ENCODE assay signal across 1 cellular context in the genomic region with DNA sequence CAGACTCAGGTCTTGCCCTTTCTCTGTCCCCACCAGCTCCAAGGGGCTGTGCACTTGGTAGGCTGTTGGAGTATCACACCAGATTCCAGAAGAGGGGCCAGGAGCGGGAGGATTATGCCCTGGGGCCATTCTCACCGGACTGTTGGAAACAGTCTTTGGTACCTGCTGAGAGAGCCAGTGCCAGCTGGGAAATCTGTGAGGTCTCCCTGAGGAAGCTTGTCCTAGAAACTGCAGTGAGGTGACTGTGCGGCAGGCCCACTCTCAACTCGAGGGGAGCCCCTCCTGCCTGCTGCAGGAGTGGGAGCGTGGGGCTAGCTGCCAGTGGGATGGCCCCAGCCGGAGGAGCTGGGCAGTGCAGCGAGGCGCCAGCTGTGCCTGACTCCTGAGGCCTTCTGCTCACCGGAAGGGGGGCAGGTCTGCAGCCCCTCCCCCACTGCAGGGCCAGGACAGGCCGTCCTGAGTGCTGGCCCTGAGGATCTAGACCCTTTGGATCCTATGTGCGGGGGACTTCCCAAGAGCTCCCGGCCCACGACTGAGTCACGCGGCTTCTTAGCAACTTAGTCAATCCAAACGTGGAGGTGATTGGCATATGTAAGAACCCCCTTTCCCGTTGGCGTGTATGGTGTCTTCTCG.
TF ChIP-seq lines count a peak whose summit lies in the region.

No MANE protein-coding gene starts in this region.

TF ChIP-seq in IMR-90, 13 proteins besides CTCF, POLR2A, EP300 and RAD21:
- TF ChIP-seq CHD1 (IDR thresholded peaks at IDR 0.05; ENCODE audit: low read depth, low read length) (no peak), FOS (IDR thresholded peaks at IDR 0.05; ENCODE audit: low read depth, low read length) (no peak), SMC3 (IDR thresholded peaks at IDR 0.05; ENCODE audit: low read depth, low read length) (no peak)
- TF ChIP-seq, protein P1, sequence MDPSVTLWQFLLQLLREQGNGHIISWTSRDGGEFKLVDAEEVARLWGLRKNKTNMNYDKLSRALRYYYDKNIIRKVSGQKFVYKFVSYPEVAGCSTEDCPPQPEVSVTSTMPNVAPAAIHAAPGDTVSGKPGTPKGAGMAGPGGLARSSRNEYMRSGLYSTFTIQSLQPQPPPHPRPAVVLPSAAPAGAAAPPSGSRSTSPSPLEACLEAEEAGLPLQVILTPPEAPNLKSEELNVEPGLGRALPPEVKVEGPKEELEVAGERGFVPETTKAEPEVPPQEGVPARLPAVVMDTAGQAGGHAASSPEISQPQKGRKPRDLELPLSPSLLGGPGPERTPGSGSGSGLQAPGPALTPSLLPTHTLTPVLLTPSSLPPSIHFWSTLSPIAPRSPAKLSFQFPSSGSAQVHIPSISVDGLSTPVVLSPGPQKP (IDR thresholded peaks at IDR 0.05; ENCODE audit: borderline replicate concordance, low read depth, low read length): no peak
